In genomic region chr10:71812016-71812912, GRCh38 we compare ENCODE assay signal across 8 cellular contexts. TPM values are rescaled to one million over a fixed set of nuclear protein-coding genes. Genes with fewer than 3 reads are reported as not detected.
DNase-seq lines count a peak whose midpoint lies in the region; ATAC-seq and TF ChIP-seq lines count a peak whose summit lies in the region.

No MANE protein-coding gene starts in this region.

- H3K4me1 ChIP-seq in PC-3 (ENCODE audit: insufficient read depth, low read length) (no peaks in the 10 kb centered on the region), thyroid gland (peaks cover 0 to 14% of the 10 kb centered on the region in 2 donors)

- H3K9me3 ChIP-seq in PC-3 (ENCODE audit: low read length) (no peaks in the 10 kb centered on the region), thyroid gland (no peaks in the 10 kb centered on the region)

- H3K36me3 ChIP-seq in PC-3 (ENCODE audit: low read depth, low read length) (peaks cover 3% of the 10 kb centered on the region; the same call in 1 of the 2 replicates), thyroid gland (peaks cover 18 to 20% of the 10 kb centered on the region in 2 donors)

- no peak overlapping the region for H3K4me3 ChIP-seq in PC-3 (ENCODE audit: low read length)
- H3K4me3 ChIP-seq in fibroblast of the aortic adventitia (ENCODE audit: low read depth, low read length), result no peak overlapping the region
- H3K4me3 ChIP-seq in thyroid gland (replicated peaks in 1 of 3), result no peak overlapping the region

- no peak overlapping the region for H3K27ac ChIP-seq in PC-3 (ENCODE audit: low read length)
- H3K27ac ChIP-seq in thyroid gland, result peak overlapping the region in 2 of 3 donors; percentile 13 to 26

- peak; percentile 56 for ATAC-seq in HG02970 (IDR thresholded peaks at IDR 0.05; ENCODE audit: low FRiP score, unreplicated experiment)
- ATAC-seq in PC-3, result peak; percentile 77
- ATAC-seq in activated T-cell treated with anti-CD3 and anti-CD28 coated beads, Interleukin-2, amount 50 U/mL, for 4 hours, result peak; percentile 93 to 96
- ATAC-seq in omental fat pad (ENCODE audit: low FRiP score), result peak; percentile 60
- ATAC-seq in HG03460 (IDR thresholded peaks at IDR 0.05; ENCODE audit: unreplicated experiment), result no peak

- no peaks in the 10 kb centered on the region for H3K9me3 Mint-ChIP-seq in activated T-cell treated with anti-CD3 and anti-CD28 coated beads, Interleukin-2, amount 50 U/mL, for 4 hours

- POLR2A ChIA-PET in PC-3 (lab: Charles Lee; ENCODE audit: unreplicated experiment), result no interaction called here

- no peaks in the 10 kb centered on the region for H3K79me2 ChIP-seq in PC-3 (ENCODE audit: low read length)

- no peak overlapping the region for H3K9ac ChIP-seq in PC-3 (ENCODE audit: low read length)

- no peaks in the 10 kb centered on the region for H4K20me1 ChIP-seq in PC-3 (ENCODE audit: low read length)

- no peak overlapping the region for H3K4me2 ChIP-seq in PC-3 (ENCODE audit: low read length)

- no peaks in the 10 kb centered on the region for H3K9me2 ChIP-seq in PC-3 (replicated peaks; ENCODE audit: low read length)

- H3K36me3 Mint-ChIP-seq in activated T-cell treated with anti-CD3 and anti-CD28 coated beads, Interleukin-2, amount 50 U/mL, for 4 hours (ENCODE audit: insufficient read depth), result peaks cover 11% of the 10 kb centered on the region

- peak; percentile 84 for TF ChIP-seq CTCF in PC-3 (conservative IDR thresholded peaks at IDR 0.05; ENCODE audit: low read depth, low read length)
- peak; percentile 70 for TF ChIP-seq CTCF in fibroblast of the aortic adventitia (IDR thresholded peaks at IDR 0.05; ENCODE audit: insufficient read depth, low read length)
- peak in 1 of 3 donors; percentile 50 for TF ChIP-seq CTCF in omental fat pad (IDR thresholded peaks at IDR 0.05)
- TF ChIP-seq CTCF in thyroid gland (IDR thresholded peaks at IDR 0.05), result peak; percentile 38 to 74 (median 64)

- no peaks in the 10 kb centered on the region for H3F3A ChIP-seq in PC-3 (ENCODE audit: low read length, unreplicated experiment)

- no peak overlapping the region for H3K4me3 Mint-ChIP-seq in activated T-cell treated with anti-CD3 and anti-CD28 coated beads, Interleukin-2, amount 50 U/mL, for 4 hours

- no TSS peak for BruUV-seq in PC-3 (replicated peaks; lab: Mats Ljungman, UMichigan)

- no peak for TF ChIP-seq POLR2A in thyroid gland (IDR thresholded peaks at IDR 0.05)

- H3K27me3 ChIP-seq in PC-3 (ENCODE audit: low read length), result no peaks in the 10 kb centered on the region
- H3K27me3 ChIP-seq in thyroid gland, result no peaks in the 10 kb centered on the region

- intact Hi-C loops in PC-3 (cut with micrococcal nuclease) (loop anchor here (5.0 kb wide), 2 partner anchors 40 to 105 kb away; partner anchors contain the start of gene VSIR), thyroid gland (cut with DNase I) (loop anchor here (5.0 kb wide), 1 partner anchor 495 kb away; the partner anchor contains the start of gene SLC29A3)

- no peaks in the 10 kb centered on the region for H3K4me1 Mint-ChIP-seq in activated T-cell treated with anti-CD3 and anti-CD28 coated beads, Interleukin-2, amount 50 U/mL, for 4 hours (ENCODE audit: low read depth)

- no peaks in the 10 kb centered on the region for H3K27me3 Mint-ChIP-seq in activated T-cell treated with anti-CD3 and anti-CD28 coated beads, Interleukin-2, amount 50 U/mL, for 4 hours (ENCODE audit: low read depth)

- H2AFZ ChIP-seq in PC-3 (ENCODE audit: low read length), result no peak overlapping the region

- CTCF ChIA-PET in PC-3 (lab: Charles Lee), result no interaction called here

- peak; percentile 65 for DNase-seq in ELR (ENCODE audit: low read depth)
- peak; percentile 60 for DNase-seq in PC-3
- peak; percentile 82 for DNase-seq in activated T-cell treated with anti-CD3 and anti-CD28 coated beads, Interleukin-2, amount 50 U/mL, for 4 hours
- DNase-seq in fibroblast of the aortic adventitia (ENCODE audit: low read depth), result peak; percentile 39
- DNase-seq in omental fat pad (ENCODE audit: low spot score), result no peak
- peak; percentile 79 to 84 for DNase-seq in thyroid gland

- WGBS in thyroid gland, 2 donors, result 11 to 39% methylated on average over 4 to 5 of the region's 22 CpGs

RNA-seq across cellular contexts. Expression of gene PSAP, which starts 38.8 kb away (rescaled TPM):
- total RNA-seq in PC-3 (2014; rRNA removed) (334 and 342 TPM in 2 replicates), fibroblast of the aortic adventitia (ENCODE audit: low replicate concordance) (615 and 2,167 TPM in 2 replicates), omental fat pad (1,000 to 10,000 TPM in 3 of 4 donors, 100 to 1,000 TPM in 1; 937 to 1,475 (median 1,210) TPM), thyroid gland (1,000 to 10,000 TPM in 3 of 4 donors, 100 to 1,000 TPM in 1; 978 to 1,211 (median 1,123) TPM)
- total RNA-seq in activated T-cell treated with anti-CD3 and anti-CD28 coated beads, Interleukin-2, amount 50 U/mL, for 4 hours, result 100 to 1,000 TPM in 1 of 3 donors, 10 to 100 TPM in 2; 96.4 to 125 (median 97.9) TPM

RNA-seq across cellular contexts. Expression of gene VSIR, which starts 38.9 kb away (rescaled TPM):
- total RNA-seq in PC-3 (2014; rRNA removed), result 13.7 and 14.1 TPM in 2 replicates
- 100 to 1,000 TPM; 238 to 274 (median 240) TPM for total RNA-seq in activated T-cell treated with anti-CD3 and anti-CD28 coated beads, Interleukin-2, amount 50 U/mL, for 4 hours
- total RNA-seq in fibroblast of the aortic adventitia (ENCODE audit: low replicate concordance), result 16.9 and 20.6 TPM in 2 replicates
- 100 to 1,000 TPM in 2 of 4 donors, 10 to 100 TPM in 2; 65.1 to 119 (median 86.3) TPM for total RNA-seq in omental fat pad
- total RNA-seq in thyroid gland, result 10 to 100 TPM; 20.0 to 27.2 (median 21.3) TPM
